9 cellular contexts compared by ENCODE assay signal in genomic region chr1:181179279-181179979, GRCh38.
A peak's percentile ranks its signal among the peaks of the same experiment; 100 is the strongest.
DNase-seq lines count a peak whose midpoint lies in the region; ATAC-seq and TF ChIP-seq lines count a peak whose summit lies in the region.
"Had no signal": no experiment of that assay in that cellular context is flagged by ENCODE, and none has a peak within 500 bp of the region (broad histone marks: within the 10 kb centered on the region; RNA-seq: fewer than 3 reads in every experiment).

No MANE protein-coding gene starts in this region.

- H3K27ac ChIP-seq in psoas muscle: peak overlapping the region; percentile 71
- H3K27ac ChIP-seq: left lung had no signal

- DNase-seq in activated CD4-positive, alpha-beta T cell treated with anti-CD3 and anti-CD28 coated beads for 36 hours: no peak
- no peak for DNase-seq in activated CD4-positive, alpha-beta T cell treated with anti-CD3 and anti-CD28 coated beads, Interleukin-2, amount 50 U/mL, for 1 hour
- DNase-seq in NCI-H2227 (lab: John Stamatoyannopoulos, UW; ENCODE audit: unreplicated experiment) (peak; percentile 63), glutamatergic neuron (no peak), psoas muscle (no peak), DMS53 (lab: John Stamatoyannopoulos, UW) (no peak)
- no peak for DNase-seq in stimulated activated naive B cell treated with anti-CD40 and anti-IgM and Interleukin-4, amounts not matched to agents 10 μg/mL and 1 μg/mL and 100 μg/mL, for 72 hours
- DNase-seq: left lung had no signal

- POLR2A ChIA-PET in activated CD4-positive, alpha-beta T cell treated with anti-CD3 and anti-CD28 coated beads for 36 hours (lab: Charles Lee): interaction anchor here (0.9 kb wide), 1 partner anchor 14 kb away, joined by 3 read pairs; no protein-coding TSS in a partner anchor

- WGBS in psoas muscle, 3 donors: 54 to 61% (median 60%) methylated on average over 10 of the region's 10 CpGs

- H3K9me3 Mint-ChIP-seq in activated CD4-positive, alpha-beta T cell treated with anti-CD3 and anti-CD28 coated beads for 36 hours (ENCODE audit: low read depth): no peaks in the 10 kb centered on the region
- no peaks in the 10 kb centered on the region for H3K9me3 Mint-ChIP-seq in glutamatergic neuron (ENCODE audit: unreplicated experiment)
- no peaks in the 10 kb centered on the region for H3K9me3 Mint-ChIP-seq in stimulated activated naive B cell treated with anti-CD40 and anti-IgM and Interleukin-4, amounts not matched to agents 10 μg/mL and 1 μg/mL and 100 μg/mL, for 72 hours

- no peaks in the 10 kb centered on the region for H3K36me3 Mint-ChIP-seq in activated CD4-positive, alpha-beta T cell treated with anti-CD3 and anti-CD28 coated beads for 36 hours (ENCODE audit: low read depth)
- H3K36me3 Mint-ChIP-seq in glutamatergic neuron (ENCODE audit: unreplicated experiment): no peaks in the 10 kb centered on the region
- peaks cover 0 to 2% of the 10 kb centered on the region in 2 donors for H3K36me3 Mint-ChIP-seq in stimulated activated naive B cell treated with anti-CD40 and anti-IgM and Interleukin-4, amounts not matched to agents 10 μg/mL and 1 μg/mL and 100 μg/mL, for 72 hours

- H3K9me3 ChIP-seq in psoas muscle: no peaks in the 10 kb centered on the region
- H3K9me3 ChIP-seq: left lung had no signal

- peaks cover 3% of the 10 kb centered on the region for H3K27me3 Mint-ChIP-seq in activated CD4-positive, alpha-beta T cell treated with anti-CD3 and anti-CD28 coated beads for 36 hours
- H3K27me3 Mint-ChIP-seq in glutamatergic neuron (ENCODE audit: unreplicated experiment): peaks cover 12% of the 10 kb centered on the region
- peaks cover 28 to 30% of the 10 kb centered on the region in 2 donors for H3K27me3 Mint-ChIP-seq in stimulated activated naive B cell treated with anti-CD40 and anti-IgM and Interleukin-4, amounts not matched to agents 10 μg/mL and 1 μg/mL and 100 μg/mL, for 72 hours

- no peak for TF ChIP-seq CTCF in glutamatergic neuron (IDR thresholded peaks at IDR 0.05; ENCODE audit: partially characterized antibody, unreplicated experiment)
- no peak for TF ChIP-seq CTCF in psoas muscle (IDR thresholded peaks at IDR 0.05)

- intact Hi-C loops in activated CD4-positive, alpha-beta T cell treated with anti-CD3 and anti-CD28 coated beads for 36 hours (cut with DNase I, micrococcal nuclease): no loop called here
- intact Hi-C loops in psoas muscle (cut with DNase I): no loop called here

- peak overlapping the region; percentile 29 for H3K27ac Mint-ChIP-seq in activated CD4-positive, alpha-beta T cell treated with anti-CD3 and anti-CD28 coated beads for 36 hours
- peak overlapping the region; percentile 20 for H3K27ac Mint-ChIP-seq in glutamatergic neuron (ENCODE audit: unreplicated experiment)
- no peak overlapping the region for H3K27ac Mint-ChIP-seq in stimulated activated naive B cell treated with anti-CD40 and anti-IgM and Interleukin-4, amounts not matched to agents 10 μg/mL and 1 μg/mL and 100 μg/mL, for 72 hours

- peak; percentile 16 for ATAC-seq in activated CD4-positive, alpha-beta T cell treated with anti-CD3 and anti-CD28 coated beads for 36 hours
- ATAC-seq in psoas muscle: peak in 2 of 4 donors; percentile 5 to 16
- no peak for ATAC-seq in stimulated activated naive B cell treated with anti-CD40 and anti-IgM and Interleukin-4, amounts not matched to agents 10 μg/mL and 1 μg/mL and 100 μg/mL, for 72 hours (replicated peaks)
- no peak for ATAC-seq in HG03521 (IDR thresholded peaks at IDR 0.05; ENCODE audit: unreplicated experiment)

- H3K4me3 ChIP-seq in psoas muscle: no peak overlapping the region
- H3K4me3 ChIP-seq: left lung had no signal

- no peaks in the 10 kb centered on the region for H3K27me3 ChIP-seq in psoas muscle (ENCODE audit: insufficient read depth in 3 of 3, low read length in 2 of 3)

- no peak overlapping the region for H3K4me3 Mint-ChIP-seq in activated CD4-positive, alpha-beta T cell treated with anti-CD3 and anti-CD28 coated beads for 36 hours
- H3K4me3 Mint-ChIP-seq in glutamatergic neuron (ENCODE audit: unreplicated experiment): peak overlapping the region; percentile 64
- no peak overlapping the region for H3K4me3 Mint-ChIP-seq in stimulated activated naive B cell treated with anti-CD40 and anti-IgM and Interleukin-4, amounts not matched to agents 10 μg/mL and 1 μg/mL and 100 μg/mL, for 72 hours

- CTCF ChIA-PET in activated CD4-positive, alpha-beta T cell treated with anti-CD3 and anti-CD28 coated beads for 36 hours (lab: Charles Lee): interaction anchor here (0.7 to 2.3 kb wide), 5 partner anchors 11 to 1365 kb away, joined by 3 to 12 read pairs (median 3); no protein-coding TSS in a partner anchor

- H3K36me3 ChIP-seq in psoas muscle (ENCODE audit: insufficient read depth in 1 of 2, low read depth in 1 of 2): no peaks in the 10 kb centered on the region
- H3K36me3 ChIP-seq: left lung had no signal

- H3K4me1 ChIP-seq in psoas muscle: peaks cover 27% of the 10 kb centered on the region
- H3K4me1 ChIP-seq: left lung had no signal

- H3K4me1 Mint-ChIP-seq in activated CD4-positive, alpha-beta T cell treated with anti-CD3 and anti-CD28 coated beads for 36 hours: peaks cover 12% of the 10 kb centered on the region
- peaks cover 12% of the 10 kb centered on the region for H3K4me1 Mint-ChIP-seq in glutamatergic neuron (ENCODE audit: low read depth, unreplicated experiment)
- H3K4me1 Mint-ChIP-seq in stimulated activated naive B cell treated with anti-CD40 and anti-IgM and Interleukin-4, amounts not matched to agents 10 μg/mL and 1 μg/mL and 100 μg/mL, for 72 hours: peaks cover 0 to 9% of the 10 kb centered on the region in 2 donors
